In the genomic region with DNA sequence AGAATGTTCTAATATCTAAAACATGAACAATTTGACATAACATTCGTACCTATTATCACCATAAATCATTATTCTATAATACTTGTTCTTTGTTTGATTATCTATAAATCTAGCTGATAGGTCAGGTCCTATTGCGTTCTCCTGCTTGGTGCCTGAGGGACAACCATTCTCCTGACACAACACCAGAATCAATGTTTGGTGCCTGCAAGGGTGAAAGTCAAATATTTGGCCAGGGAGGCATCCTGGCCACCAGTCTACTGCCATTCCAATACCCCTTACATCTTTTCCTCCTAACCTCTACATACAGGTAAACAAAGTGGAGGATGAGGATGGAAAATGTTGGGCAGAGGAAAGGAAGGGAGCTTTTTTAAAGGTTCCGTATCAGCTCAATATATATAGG, we compare ENCODE assay signal across 31 cellular contexts.
"Had no signal": no experiment of that assay in that cellular context is flagged by ENCODE, and none has a peak within 500 bp of the region (broad histone marks: within the 10 kb centered on the region; RNA-seq: fewer than 3 reads in every experiment).

No MANE protein-coding gene starts in this region.

- DNase-seq: natural killer cell; occipital lobe; ovary; posterior cingulate gyrus; psoas muscle; right cardiac atrium; spleen; stimulated activated CD4-positive, alpha-beta T cell treated with anti-CD3 and anti-CD28 coated beads, Interleukin-12 subunit alpha, Interleukin-12 subunit beta, amount 100 ng/mL, for 4 hours; stimulated activated CD4-positive, alpha-beta T cell treated with anti-CD3 and anti-CD28 coated beads, Interleukin-1b, Interleukin-23, amount 100 ng/mL, for 48 hours; stimulated activated CD4-positive, alpha-beta T cell treated with anti-CD3 and anti-CD28 coated beads, Interleukin-4, amount 100 ng/mL, for 1 hour; stimulated activated CD4-positive, alpha-beta T cell treated with anti-CD3 and anti-CD28 coated beads, Interleukin-4, amount 100 ng/mL, for 4 hours; stimulated activated CD8-positive, alpha-beta memory T cell treated with anti-CD3 and anti-CD28 coated beads, Interleukin-4, amount 100 ng/mL, for 48 hours; stimulated activated naive CD4-positive, alpha-beta T cell; stimulated activated naive CD8-positive, alpha-beta T cell treated with anti-CD3 and anti-CD28 coated beads, Interleukin-15, amount 100 ng/mL, for 72 hours; stimulated activated naive CD8-positive, alpha-beta T cell treated with anti-CD3 and anti-CD28 coated beads, Interleukin-15, Interleukin-2, amounts not matched to agents 100 U/mL and 50 U/mL, for 24 hours; substantia nigra; testis; trophoblast cell; upper lobe of left lung had no signal

- FAIRE-seq: urothelium cell line had no signal

- H3K9ac ChIP-seq: neural progenitor cell, parathyroid adenoma had no signal

- H3K27me3 Mint-ChIP-seq: progenitor cell of endocrine pancreas; stimulated activated memory B cell treated with anti-CD40 and anti-IgM and Interleukin-4, amounts not matched to agents 10 μg/mL and 1 μg/mL and 100 μg/mL, for 72 hours; stimulated activated naive CD8-positive, alpha-beta T cell treated with anti-CD3 and anti-CD28 coated beads, Interleukin-15, amount 100 ng/mL, for 72 hours had no signal

- H3K4me1 ChIP-seq: parathyroid adenoma, suprapubic skin had no signal

- H3K27ac ChIP-seq: neural progenitor cell, ovary, parathyroid adenoma, psoas muscle, skin epidermis, spleen, suprapubic skin, testis, tibial nerve, upper lobe of left lung, vagina had no signal

- H3K4me3 ChIP-seq: neural progenitor cell, ovary, psoas muscle, skin epidermis, smooth muscle cell, spleen, suprapubic skin, testis, tibial nerve, upper lobe of left lung, vagina had no signal

- H3K9me3 ChIP-seq: ovary, psoas muscle, spleen, suprapubic skin, testis, tibial nerve, upper lobe of left lung, vagina had no signal

- H3K27me3 ChIP-seq: neural progenitor cell, ovary, spleen, suprapubic skin, testis, tibial nerve, upper lobe of left lung, vagina had no signal

- H3K36me3 Mint-ChIP-seq: natural killer cell had no signal

- ATAC-seq: natural killer cell; psoas muscle; right cardiac atrium; sciatic nerve; stimulated activated memory B cell treated with anti-CD40 and anti-IgM and Interleukin-4, amounts not matched to agents 10 μg/mL and 1 μg/mL and 100 μg/mL, for 72 hours; stimulated activated naive CD8-positive, alpha-beta T cell treated with anti-CD3 and anti-CD28 coated beads, Interleukin-15, amount 100 ng/mL, for 72 hours; stimulated activated naive CD8-positive, alpha-beta T cell treated with anti-CD3 and anti-CD28 coated beads, Interleukin-15, Interleukin-2, amounts not matched to agents 100 U/mL and 50 U/mL, for 24 hours had no signal

- H3K4me2 ChIP-seq: neural progenitor cell, smooth muscle cell had no signal

- H3K27ac Mint-ChIP-seq: natural killer cell; nephron; neural progenitor cell; progenitor cell of endocrine pancreas; stimulated activated memory B cell treated with anti-CD40 and anti-IgM and Interleukin-4, amounts not matched to agents 10 μg/mL and 1 μg/mL and 100 μg/mL, for 72 hours; stimulated activated naive CD8-positive, alpha-beta T cell treated with anti-CD3 and anti-CD28 coated beads, Interleukin-15, amount 100 ng/mL, for 72 hours had no signal

- H3K36me3 ChIP-seq: neural progenitor cell, ovary, vagina had no signal

- H3K4me3 Mint-ChIP-seq: natural killer cell; nephron; neural progenitor cell; stimulated activated memory B cell treated with anti-CD40 and anti-IgM and Interleukin-4, amounts not matched to agents 10 μg/mL and 1 μg/mL and 100 μg/mL, for 72 hours; stimulated activated naive CD8-positive, alpha-beta T cell treated with anti-CD3 and anti-CD28 coated beads, Interleukin-15, amount 100 ng/mL, for 72 hours had no signal

- H3K9me3 Mint-ChIP-seq: natural killer cell; nephron; neural progenitor cell; stimulated activated memory B cell treated with anti-CD40 and anti-IgM and Interleukin-4, amounts not matched to agents 10 μg/mL and 1 μg/mL and 100 μg/mL, for 72 hours; stimulated activated naive CD8-positive, alpha-beta T cell treated with anti-CD3 and anti-CD28 coated beads, Interleukin-15, amount 100 ng/mL, for 72 hours had no signal

- H2AFZ ChIP-seq: neural progenitor cell, parathyroid adenoma had no signal
